In genomic region chr17:42566873-42567573, GRCh38 we compare ENCODE assay signal across 8 cellular contexts. TPM values are rescaled to one million over a fixed set of nuclear protein-coding genes. Genes with fewer than 3 reads are reported as not detected.
DNase-seq lines count a peak whose midpoint lies in the region; ATAC-seq and TF ChIP-seq lines count a peak whose summit lies in the region.

TSS of gene MLX (plus strand) at chr17:42567100. CDS start at chr17:42567125, 25 bp downstream.

- H3K27ac Mint-ChIP-seq in CD8-positive, alpha-beta T cell = peak within 1 kb of the TSS; percentile 97
- H3K27ac Mint-ChIP-seq in activated T-helper 1 cell treated with anti-CD3 and anti-CD28 coated beads, Interleukin-12 subunit alpha, Interleukin-12 subunit beta, Interleukin-2, Interleukin-4 antibody, amounts not matched to agents 30 ng/mL and 10 ng/mL and 1 ng/mL, durations not matched to agents 14 hours and 24 hours and 36 hours = peak within 1 kb of the TSS; percentile 87
- H3K27ac Mint-ChIP-seq in naive thymus-derived CD4-positive, alpha-beta T cell = peak within 1 kb of the TSS; percentile 87 to 98 (median 95)
- H3K27ac Mint-ChIP-seq in stimulated activated effector memory CD8-positive, alpha-beta T cell treated with anti-CD3 and anti-CD28 coated beads, Interleukin-12 subunit alpha, Interleukin-12 subunit beta, amount 100 ng/mL, for 72 hours = peak within 1 kb of the TSS; percentile 95

- CTCF ChIA-PET in CD8-positive, alpha-beta T cell (lab: Charles Lee) = interaction anchor here (0.6 to 9.2 kb wide), 4 partner anchors 11 to 61 kb away, joined by 4 to 48 read pairs (median 5); partner anchors contain the start of gene PSMC3IP
- CTCF ChIA-PET in naive thymus-derived CD4-positive, alpha-beta T cell (lab: Charles Lee) = interaction anchor here (1.2 to 2.3 kb wide), 2 partner anchors 11 to 42 kb away, joined by 3 to 9 read pairs; partner anchors contain the start of genes PSMC3IP, RETREG3 and TUBG1

- H3K27me3 ChIP-seq in CD8-positive, alpha-beta T cell (ENCODE audit: insufficient read depth, low read length) = no peaks in the 10 kb centered on the region
- no peaks in the 10 kb centered on the region for H3K27me3 ChIP-seq in naive thymus-derived CD4-positive, alpha-beta T cell (ENCODE audit: control insufficient read depth in 2 of 2, insufficient read depth in 2 of 2, low read length in 2 of 2)

- no peaks in the 10 kb centered on the region for H3K9me3 ChIP-seq in CD8-positive, alpha-beta T cell (ENCODE audit: low read length)
- no peaks in the 10 kb centered on the region for H3K9me3 ChIP-seq in naive thymus-derived CD4-positive, alpha-beta T cell (ENCODE audit: control insufficient read depth in 2 of 3, low read length in 3 of 3)

- TF ChIP-seq CTCF in CD8-positive, alpha-beta T cell (IDR thresholded peaks at IDR 0.05) = no peak

- H3K36me3 Mint-ChIP-seq in CD8-positive, alpha-beta T cell = peaks cover 69% of the 10 kb centered on the region
- peaks cover 33% of the 10 kb centered on the region for H3K36me3 Mint-ChIP-seq in activated T-helper 1 cell treated with anti-CD3 and anti-CD28 coated beads, Interleukin-12 subunit alpha, Interleukin-12 subunit beta, Interleukin-2, Interleukin-4 antibody, amounts not matched to agents 30 ng/mL and 10 ng/mL and 1 ng/mL, durations not matched to agents 14 hours and 24 hours and 36 hours (ENCODE audit: low read depth)
- H3K36me3 Mint-ChIP-seq in naive thymus-derived CD4-positive, alpha-beta T cell = peaks cover 0 to 27% (median 0%) of the 10 kb centered on the region in 5 donors
- H3K36me3 Mint-ChIP-seq in stimulated activated effector memory CD8-positive, alpha-beta T cell treated with anti-CD3 and anti-CD28 coated beads, Interleukin-12 subunit alpha, Interleukin-12 subunit beta, amount 100 ng/mL, for 72 hours = peaks cover 83% of the 10 kb centered on the region

- H3K9me3 Mint-ChIP-seq in CD8-positive, alpha-beta T cell = no peaks in the 10 kb centered on the region
- no peaks in the 10 kb centered on the region for H3K9me3 Mint-ChIP-seq in activated T-helper 1 cell treated with anti-CD3 and anti-CD28 coated beads, Interleukin-12 subunit alpha, Interleukin-12 subunit beta, Interleukin-2, Interleukin-4 antibody, amounts not matched to agents 30 ng/mL and 10 ng/mL and 1 ng/mL, durations not matched to agents 14 hours and 24 hours and 36 hours
- H3K9me3 Mint-ChIP-seq in naive thymus-derived CD4-positive, alpha-beta T cell = peaks cover 0 to under 1% (median 0%) of the 10 kb centered on the region in 11 donors
- H3K9me3 Mint-ChIP-seq in stimulated activated effector memory CD8-positive, alpha-beta T cell treated with anti-CD3 and anti-CD28 coated beads, Interleukin-12 subunit alpha, Interleukin-12 subunit beta, amount 100 ng/mL, for 72 hours = no peaks in the 10 kb centered on the region

- intact Hi-C loops in CD8-positive, alpha-beta T cell (cut with DNase I, micrococcal nuclease) = loop anchor here (1.0 to 2.0 kb wide), 2 partner anchors 10 to 42 kb away; partner anchors contain the start of genes PSMC3IP (in 2 of the 2), RETREG3 (in 2 of the 2) and TUBG1 (in 2 of the 2)
- intact Hi-C loops in activated T-helper 1 cell treated with anti-CD3 and anti-CD28 coated beads, Interleukin-12 subunit alpha, Interleukin-12 subunit beta, Interleukin-2, Interleukin-4 antibody, amounts not matched to agents 30 ng/mL and 10 ng/mL and 1 ng/mL, durations not matched to agents 14 hours and 24 hours and 36 hours (cut with micrococcal nuclease) = loop anchor here (1.0 to 10.0 kb wide), 3 partner anchors 10 to 418 kb away; partner anchors contain the start of genes PSMC3IP, PTGES3L, RETREG3 and RUNDC1
- intact Hi-C loops in naive thymus-derived CD4-positive, alpha-beta T cell (cut with micrococcal nuclease) = loop anchor here (1.0 kb wide), 1 partner anchor 10 kb away; the partner anchor contains the start of gene PSMC3IP (in 2 of the 2)

- peaks cover 40% of the 10 kb centered on the region for H3K4me1 Mint-ChIP-seq in CD8-positive, alpha-beta T cell (ENCODE audit: low read depth)
- H3K4me1 Mint-ChIP-seq in activated T-helper 1 cell treated with anti-CD3 and anti-CD28 coated beads, Interleukin-12 subunit alpha, Interleukin-12 subunit beta, Interleukin-2, Interleukin-4 antibody, amounts not matched to agents 30 ng/mL and 10 ng/mL and 1 ng/mL, durations not matched to agents 14 hours and 24 hours and 36 hours (ENCODE audit: low read depth) = peaks cover 36% of the 10 kb centered on the region
- H3K4me1 Mint-ChIP-seq in naive thymus-derived CD4-positive, alpha-beta T cell = peaks cover 26 to 57% (median 45%) of the 10 kb centered on the region in 7 donors
- peaks cover 64% of the 10 kb centered on the region for H3K4me1 Mint-ChIP-seq in stimulated activated effector memory CD8-positive, alpha-beta T cell treated with anti-CD3 and anti-CD28 coated beads, Interleukin-12 subunit alpha, Interleukin-12 subunit beta, amount 100 ng/mL, for 72 hours

- peak within 1 kb of the TSS; percentile 77 for H3K27ac ChIP-seq in CD8-positive, alpha-beta T cell (ENCODE audit: low read depth, low read length)
- peak within 1 kb of the TSS; percentile 92 for H3K27ac ChIP-seq in naive thymus-derived CD4-positive, alpha-beta T cell (ENCODE audit: low read depth, low read length)

- peaks cover 41% of the 10 kb centered on the region for H3K4me1 ChIP-seq in CD8-positive, alpha-beta T cell (ENCODE audit: insufficient read depth, low read length)
- H3K4me1 ChIP-seq in naive thymus-derived CD4-positive, alpha-beta T cell (ENCODE audit: control insufficient read depth in 2 of 2, insufficient read depth in 2 of 2, low read length in 2 of 2) = peaks cover 26 to 27% of the 10 kb centered on the region in 2 donors

- H3K4me3 Mint-ChIP-seq in CD8-positive, alpha-beta T cell = peak within 1 kb of the TSS; percentile 97
- H3K4me3 Mint-ChIP-seq in activated T-helper 1 cell treated with anti-CD3 and anti-CD28 coated beads, Interleukin-12 subunit alpha, Interleukin-12 subunit beta, Interleukin-2, Interleukin-4 antibody, amounts not matched to agents 30 ng/mL and 10 ng/mL and 1 ng/mL, durations not matched to agents 14 hours and 24 hours and 36 hours = peak within 1 kb of the TSS; percentile 89
- H3K4me3 Mint-ChIP-seq in naive thymus-derived CD4-positive, alpha-beta T cell = peak within 1 kb of the TSS; percentile 80 to 98 (median 95)
- peak within 1 kb of the TSS; percentile 93 for H3K4me3 Mint-ChIP-seq in stimulated activated effector memory CD8-positive, alpha-beta T cell treated with anti-CD3 and anti-CD28 coated beads, Interleukin-12 subunit alpha, Interleukin-12 subunit beta, amount 100 ng/mL, for 72 hours

- peak within 1 kb of the TSS; percentile 91 for H3K4me3 ChIP-seq in CD8-positive, alpha-beta T cell (ENCODE audit: low read depth, low read length)
- H3K4me3 ChIP-seq in naive thymus-derived CD4-positive, alpha-beta T cell (ENCODE audit: low read length) = peak within 1 kb of the TSS; percentile 76

- ATAC-seq in CD8-positive, alpha-beta T cell = peak; percentile 75
- peak; percentile 41 for ATAC-seq in GM21526 (IDR thresholded peaks at IDR 0.05; ENCODE audit: low FRiP score, unreplicated experiment)
- peak; percentile 80 for ATAC-seq in naive thymus-derived CD4-positive, alpha-beta T cell
- ATAC-seq in stimulated activated effector memory CD8-positive, alpha-beta T cell treated with anti-CD3 and anti-CD28 coated beads, Interleukin-12 subunit alpha, Interleukin-12 subunit beta, amount 100 ng/mL, for 72 hours = peak; percentile 82

- no peaks in the 10 kb centered on the region for H3K27me3 Mint-ChIP-seq in CD8-positive, alpha-beta T cell (ENCODE audit: low read depth)
- H3K27me3 Mint-ChIP-seq in activated T-helper 1 cell treated with anti-CD3 and anti-CD28 coated beads, Interleukin-12 subunit alpha, Interleukin-12 subunit beta, Interleukin-2, Interleukin-4 antibody, amounts not matched to agents 30 ng/mL and 10 ng/mL and 1 ng/mL, durations not matched to agents 14 hours and 24 hours and 36 hours (ENCODE audit: insufficient read depth) = no peaks in the 10 kb centered on the region
- no peaks in the 10 kb centered on the region for H3K27me3 Mint-ChIP-seq in naive thymus-derived CD4-positive, alpha-beta T cell

- peaks cover 36% of the 10 kb centered on the region for H3K36me3 ChIP-seq in CD8-positive, alpha-beta T cell (ENCODE audit: insufficient read depth, low read length)
- H3K36me3 ChIP-seq in naive thymus-derived CD4-positive, alpha-beta T cell (ENCODE audit: control insufficient read depth in 2 of 3, insufficient read depth in 3 of 3, low read length in 3 of 3) = peaks cover 20 to 79% (median 30%) of the 10 kb centered on the region in 3 experiments

- POLR2A ChIA-PET in CD8-positive, alpha-beta T cell (lab: Charles Lee) = interaction anchor here (0.8 to 4.6 kb wide), 4 partner anchors 12 to 42 kb away, joined by 3 to 25 read pairs (median 4); partner anchors contain the start of genes PSMC3IP and RETREG3
- POLR2A ChIA-PET in naive thymus-derived CD4-positive, alpha-beta T cell (lab: Charles Lee) = interaction anchor here (0.5 to 5.8 kb wide), 14 partner anchors 11 to 551 kb away, joined by 3 to 27 read pairs (median 4); partner anchors contain the start of genes BECN1, HSD17B1, NAGLU and PSMC3IP

- DNase-seq in CD8-positive, alpha-beta T cell = peak; percentile 75 to 96 (median 91)
- DNase-seq in LHCN-M2 (ENCODE audit: low read depth) (peak; percentile 86), RKO (ENCODE audit: low spot score) (peak; percentile 94), fibroblast of gingiva (ENCODE audit: low read depth) (peak; percentile 89)
- peak; percentile 91 for DNase-seq in activated T-helper 1 cell treated with anti-CD3 and anti-CD28 coated beads, Interleukin-12 subunit alpha, Interleukin-12 subunit beta, Interleukin-2, Interleukin-4 antibody, amounts not matched to agents 30 ng/mL and 10 ng/mL and 1 ng/mL, durations not matched to agents 14 hours and 24 hours and 36 hours (ENCODE audit: low spot score)
- peak; percentile 86 to 96 (median 90) for DNase-seq in naive thymus-derived CD4-positive, alpha-beta T cell
- DNase-seq in stimulated activated effector memory CD8-positive, alpha-beta T cell treated with anti-CD3 and anti-CD28 coated beads, Interleukin-12 subunit alpha, Interleukin-12 subunit beta, amount 100 ng/mL, for 72 hours (ENCODE audit: low spot score in 2 of 2) = peak; percentile 91 to 97

RNA-seq across cellular contexts. Expression of gene MLX, which starts in this region (rescaled TPM):
- 10 to 100 TPM; 18.3 to 21.3 TPM for total RNA-seq in CD8-positive, alpha-beta T cell
- 43.5 and 50.9 TPM in 2 replicates for total RNA-seq in LHCN-M2 (2014; rRNA removed)
- 50.3 TPM for polyA plus RNA-seq in LHCN-M2 (2012)
- total RNA-seq in activated T-helper 1 cell treated with anti-CD3 and anti-CD28 coated beads, Interleukin-12 subunit alpha, Interleukin-12 subunit beta, Interleukin-2, Interleukin-4 antibody, amounts not matched to agents 30 ng/mL and 10 ng/mL and 1 ng/mL, durations not matched to agents 14 hours and 24 hours and 36 hours = 74.1 and 75.4 TPM in 2 replicates
- total RNA-seq in naive thymus-derived CD4-positive, alpha-beta T cell = 10 to 100 TPM; 35.3 to 73.9 (median 65.1) TPM
- 10 to 100 TPM; 28.1 to 46.8 TPM for polyA plus RNA-seq in naive thymus-derived CD4-positive, alpha-beta T cell

Comparison
In these comparisons a context has a peak if more than half of its experiments do, and no peak if none do; other contexts are left out.
1. Peak in every context shown above with its lines: DNase-seq, ATAC-seq, H3K4me3 ChIP-seq and H3K27ac ChIP-seq.